8 cellular contexts compared by ENCODE assay signal in the genomic region with DNA sequence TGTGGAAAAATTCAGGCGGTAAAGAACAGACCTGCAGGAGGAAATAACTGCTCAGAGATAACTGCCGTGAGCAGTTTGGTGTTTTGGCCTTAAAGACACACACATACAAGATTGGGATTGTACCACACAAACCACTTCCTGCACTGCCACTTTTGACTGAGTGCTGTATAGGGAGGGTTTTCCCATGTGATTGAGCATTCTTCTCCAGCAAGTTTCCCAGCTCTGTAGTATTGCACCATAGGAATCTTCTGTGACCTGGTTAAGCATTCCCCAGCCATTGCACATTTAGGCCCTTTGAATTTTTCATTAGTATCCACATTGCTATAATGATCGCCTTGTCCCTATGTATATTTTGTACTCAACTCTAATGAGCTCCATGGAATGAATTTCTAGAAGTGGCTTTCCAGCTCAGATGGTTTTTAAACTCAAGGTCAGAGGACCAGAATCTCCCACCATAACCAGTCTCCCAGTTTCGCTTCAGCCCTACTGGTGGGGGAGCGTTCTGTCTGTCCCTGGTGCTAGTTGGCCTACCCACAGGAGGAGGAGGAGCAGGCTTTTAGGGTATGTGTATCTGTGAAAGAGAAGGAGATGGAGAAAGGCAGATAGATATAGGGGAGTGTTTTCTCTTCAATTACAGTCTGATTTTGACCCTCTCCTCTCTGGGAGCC. TPM values are rescaled to one million over a fixed set of nuclear protein-coding genes. Genes with fewer than 3 reads are reported as not detected.
DNase-seq lines count a peak whose midpoint lies in the region; ATAC-seq and TF ChIP-seq lines count a peak whose summit lies in the region.

No MANE protein-coding gene starts in this region.

- no TSS peak for BruUV-seq in Calu3 (replicated peaks; lab: Mats Ljungman, UMichigan)

- no peaks in the 10 kb centered on the region for H3K36me3 ChIP-seq in endodermal cell (ENCODE audit: control insufficient read depth, insufficient read depth, low read length)

- WGBS in endodermal cell (ENCODE audit: insufficient coverage in 1 of 2, insufficient read length in 1 of 2), 2 experiments = 93% methylated on average over 5 of the region's 5 CpGs; no CpG with 5 or more reads in 1 of the 2 experiments

- H3K4me3 Mint-ChIP-seq in Calu3 (ENCODE audit: low read depth, unreplicated experiment) = no peak overlapping the region
- H3K4me3 Mint-ChIP-seq in T-cell = peak overlapping the region; percentile 55 to 74 (median 62)
- H3K4me3 Mint-ChIP-seq in endodermal cell = no peak overlapping the region

- ATAC-seq in HG02610 (IDR thresholded peaks at IDR 0.05; ENCODE audit: unreplicated experiment) = peak; percentile 46
- ATAC-seq in T-cell (replicated peaks in 1 of 4) = peak; percentile 77 to 93 (median 88)

- intact Hi-C loops in Calu3 (cut with micrococcal nuclease; ENCODE audit: unreplicated experiment) = no loop called here

- TF ChIP-seq CTCF in Calu3 (IDR thresholded peaks at IDR 0.05; ENCODE audit: unreplicated experiment) (no peak), epithelial cell of proximal tubule (conservative IDR thresholded peaks at IDR 0.05; ENCODE audit: low read depth, low read length) (no peak), endodermal cell (conservative IDR thresholded peaks at IDR 0.05) (no peak)

- no peaks in the 10 kb centered on the region for H3K9me3 ChIP-seq in endodermal cell (ENCODE audit: control insufficient read depth, low read length)

- DNase-seq in Calu3 = peak; percentile 27
- peak in 2 of 34 experiments; percentile 25 to 31 for DNase-seq in T-cell
- peak; percentile 91 for DNase-seq in epithelial cell of proximal tubule (ENCODE audit: low read depth)
- peak; percentile 61 for DNase-seq in stimulated activated CD4-positive, alpha-beta T cell treated with anti-CD3 and anti-CD28 coated beads, Interleukin-4, amount 100 ng/mL, for 24 hours
- no peak for DNase-seq in caudate nucleus (lab: John Stamatoyannopoulos, UW)
- no peak for DNase-seq in midbrain (lab: John Stamatoyannopoulos, UW)
- no peak for DNase-seq in endodermal cell

- H3K9ac ChIP-seq in endodermal cell (ENCODE audit: extremely low read depth, low read length, poor library complexity, severe bottlenecking) = no peak overlapping the region

- H3K27me3 ChIP-seq in endodermal cell (ENCODE audit: control insufficient read depth, insufficient read depth, low read length, poor library complexity, severe bottlenecking) = no peaks in the 10 kb centered on the region

- H3K4me1 ChIP-seq in endodermal cell (ENCODE audit: control insufficient read depth, insufficient read depth, low read length) = no peaks in the 10 kb centered on the region

- H3K4me3 ChIP-seq in epithelial cell of proximal tubule (ENCODE audit: low read depth, low read length) = no peak overlapping the region
- H3K4me3 ChIP-seq in endodermal cell (ENCODE audit: low read length) = no peak overlapping the region

- H3K9me3 Mint-ChIP-seq in Calu3 (ENCODE audit: low read depth, unreplicated experiment) = no peaks in the 10 kb centered on the region
- H3K9me3 Mint-ChIP-seq in T-cell = no peaks in the 10 kb centered on the region
- H3K9me3 Mint-ChIP-seq in endodermal cell = no peaks in the 10 kb centered on the region

- CTCF ChIA-PET in Calu3 (lab: Charles Lee) (interaction anchor here (0.5 to 1.2 kb wide), 4 partner anchors 9 to 42 kb away, joined by 3 to 4 read pairs (median 3); no protein-coding TSS in a partner anchor), T-cell (lab: Charles Lee) (interaction anchor here in 1 of 2 donors (0.7 kb wide), 1 partner anchor 43 kb away, joined by 3 read pairs; no protein-coding TSS in a partner anchor)

- no peaks in the 10 kb centered on the region for H3K27me3 Mint-ChIP-seq in Calu3 (ENCODE audit: unreplicated experiment)
- H3K27me3 Mint-ChIP-seq in T-cell = no peaks in the 10 kb centered on the region
- H3K27me3 Mint-ChIP-seq in endodermal cell (ENCODE audit: insufficient read depth) = peaks cover 5% of the 10 kb centered on the region

- no peaks in the 10 kb centered on the region for H3K36me3 Mint-ChIP-seq in Calu3 (ENCODE audit: insufficient read depth, unreplicated experiment)
- H3K36me3 Mint-ChIP-seq in T-cell = peaks cover 7% of the 10 kb centered on the region
- no peaks in the 10 kb centered on the region for H3K36me3 Mint-ChIP-seq in endodermal cell (ENCODE audit: low read depth)

- H3K27ac ChIP-seq in caudate nucleus (ENCODE audit: low read depth, low read length) (no peak overlapping the region), endodermal cell (ENCODE audit: low read depth, low read length) (no peak overlapping the region)

- POLR2A ChIA-PET in T-cell (lab: Charles Lee) = interaction anchor here (0.5 to 0.7 kb wide), 2 partner anchors 43 to 101 kb away, joined by 3 to 7 read pairs; no protein-coding TSS in a partner anchor

- peaks cover 37% of the 10 kb centered on the region for H3K4me1 Mint-ChIP-seq in Calu3 (ENCODE audit: low read depth, unreplicated experiment)
- peaks cover 84 to 97% (median 91%) of the 10 kb centered on the region in 3 donors for H3K4me1 Mint-ChIP-seq in T-cell
- no peaks in the 10 kb centered on the region for H3K4me1 Mint-ChIP-seq in endodermal cell

- H3K27ac Mint-ChIP-seq in Calu3 (ENCODE audit: unreplicated experiment) = no peak overlapping the region
- H3K27ac Mint-ChIP-seq in T-cell = peak overlapping the region; percentile 90 to 91
- no peak overlapping the region for H3K27ac Mint-ChIP-seq in endodermal cell

RNA-seq across cellular contexts. Expression of a gene that starts 9.3 kb away (rescaled TPM):
- 26.4 and 32.6 TPM in 2 replicates for total RNA-seq in Calu3 (2022)
- total RNA-seq in T-cell = 10 to 100 TPM; 53.4 to 99.6 (median 69.0) TPM
- total RNA-seq in epithelial cell of proximal tubule = 9.1 and 14.2 TPM in 2 replicates
- 1 to 10 TPM; 1.7 to 3.0 TPM for total RNA-seq in endodermal cell
- 19.6 TPM for polyA plus RNA-seq in endodermal cell (2013, experiment 1 of 2)
- 12.6 TPM for polyA plus RNA-seq in endodermal cell (2013, experiment 2 of 2)

Comparison
In these comparisons a context has a peak if more than half of its experiments do, and no peak if none do; other contexts are left out.
1. DNase-seq: peak in Calu3 (single experiment), epithelial cell of proximal tubule (single experiment) and stimulated activated CD4-positive, alpha-beta T cell treated with anti-CD3 and anti-CD28 coated beads, Interleukin-4, amount 100 ng/mL, for 24 hours (single experiment); none in caudate nucleus (0 of 61), midbrain (single experiment) and endodermal cell (single experiment).
2. H3K27ac Mint-ChIP-seq: peak in T-cell (2 of 2); none in Calu3 (single experiment) and endodermal cell (single experiment).
3. H3K4me3 Mint-ChIP-seq: peak in T-cell (3 of 3); none in Calu3 (single experiment) and endodermal cell (single experiment).